Comparison of ENCODE assay signal across 8 cellular contexts in the genomic region with DNA sequence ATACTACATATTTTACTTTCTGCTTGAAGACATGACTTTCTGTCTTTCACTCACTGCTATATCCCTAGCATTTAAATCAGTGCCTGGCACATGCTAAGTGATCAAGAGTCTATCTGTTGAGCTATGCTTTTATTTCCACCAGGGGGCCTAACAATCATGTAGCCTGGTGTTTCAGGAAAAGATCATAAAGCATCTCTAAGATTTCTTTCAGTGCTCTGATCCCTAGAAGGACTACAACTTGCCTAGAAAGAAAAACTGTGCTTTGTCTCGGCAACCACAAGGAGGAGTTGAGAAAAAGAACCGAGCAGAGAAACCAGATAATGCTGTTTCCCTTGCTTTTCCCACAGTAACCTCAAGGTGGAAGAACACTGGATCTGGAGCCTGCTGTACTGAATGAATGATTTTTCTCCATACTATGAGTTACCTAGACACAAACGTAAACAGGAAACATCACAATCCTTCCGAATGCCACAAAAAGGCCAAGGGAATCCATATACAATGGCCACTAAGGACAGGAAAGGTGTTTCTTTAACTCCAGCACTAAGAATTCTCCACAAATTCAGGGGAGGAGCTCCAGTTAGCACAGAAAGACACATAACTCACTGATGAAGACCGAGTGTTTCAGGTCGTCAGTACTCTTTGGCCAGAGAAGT. TPM values are rescaled to one million over a fixed set of nuclear protein-coding genes. Genes with fewer than 3 reads are reported as not detected.
A peak's percentile ranks its signal among the peaks of the same experiment; 100 is the strongest.
DNase-seq lines count a peak whose midpoint lies in the region; ATAC-seq, FAIRE-seq and TF ChIP-seq lines count a peak whose summit lies in the region.

No MANE protein-coding gene starts in this region.

- TF ChIP-seq CTCF in liver (IDR thresholded peaks at IDR 0.05; ENCODE audit: low read depth, low read length, missing input control) = peak; percentile 55
- TF ChIP-seq CTCF in suprapubic skin (IDR thresholded peaks at IDR 0.05) = peak; percentile 71 to 77

- H3K4me3 ChIP-seq in liver (ENCODE audit: low read depth in 1 of 3, low read length in 3 of 3) (peak overlapping the region; percentile 82 to 86 (median 84)), suprapubic skin (peak overlapping the region; percentile 90)

- peak; percentile 80 to 84 for TF ChIP-seq RAD21 in liver (IDR thresholded peaks at IDR 0.05)

- in situ Hi-C loops in SK-MEL-5 (cut with HindIII; ENCODE audit: low pct_unique_long_range_greater_than_20kb, low sequenced_read_pairs) = no loop called here

- DNase-seq in GF-D8 (lab: John Stamatoyannopoulos, UW) = peak; percentile 63
- peak; percentile 36 for DNase-seq in NCI-H128 (lab: John Stamatoyannopoulos, UW; ENCODE audit: unreplicated experiment)
- DNase-seq in SK-MEL-5 (ENCODE audit: low read depth, low spot score) = peak; percentile 97
- peak; percentile 66 for DNase-seq in ecto neural progenitor cell (ENCODE audit: low spot score)
- DNase-seq in suprapubic skin (ENCODE audit: low spot score in 2 of 2) = no peak

- H3K4me1 ChIP-seq in liver (ENCODE audit: control insufficient read depth in 4 of 4, insufficient read depth in 4 of 4, low read length in 3 of 4) = peaks cover 0 to 26% (median 5%) of the 10 kb centered on the region in 4 donors
- H3K4me1 ChIP-seq in suprapubic skin = peaks cover 28% of the 10 kb centered on the region

- H3K9me3 ChIP-seq in liver (ENCODE audit: control insufficient read depth in 4 of 4, low read length in 3 of 4) (no peaks in the 10 kb centered on the region), suprapubic skin (no peaks in the 10 kb centered on the region)

- no peak for TF ChIP-seq EP300 in suprapubic skin (IDR thresholded peaks at IDR 0.05)

- H3K27me3 ChIP-seq in liver (ENCODE audit: control insufficient read depth in 4 of 4, insufficient read depth in 4 of 4, low read length in 3 of 4) = no peaks in the 10 kb centered on the region
- no peaks in the 10 kb centered on the region for H3K27me3 ChIP-seq in suprapubic skin

- peak overlapping the region; percentile 70 to 97 for H3K9ac ChIP-seq in liver (ENCODE audit: low read depth in 1 of 2, low read length in 2 of 2)

- FAIRE-seq in A204.1 (lab: Jason Lieb, UNC) = peak; percentile 98

- under 1% methylated on average over 6 of the region's 6 CpGs for WGBS in liver
- 0% methylated on average over 6 of the region's 6 CpGs for WGBS in suprapubic skin

- H3K36me3 ChIP-seq in liver (ENCODE audit: control insufficient read depth in 4 of 4, insufficient read depth in 3 of 4, low read depth in 1 of 4, low read length in 3 of 4) = no peaks in the 10 kb centered on the region
- no peaks in the 10 kb centered on the region for H3K36me3 ChIP-seq in suprapubic skin

- ATAC-seq in HG03460 (IDR thresholded peaks at IDR 0.05; ENCODE audit: unreplicated experiment) = no peak

- TF ChIP-seq POLR2A in suprapubic skin (IDR thresholded peaks at IDR 0.05) = no peak

- H3K27ac ChIP-seq in liver (ENCODE audit: low read depth in 1 of 2, low read length in 2 of 2) (peak overlapping the region; percentile 98 to 100), suprapubic skin (peak overlapping the region; percentile 99)

TF ChIP-seq in liver, 16 proteins besides CTCF, POLR2A, EP300 and RAD21:
- peak; percentile 29 for TF ChIP-seq SP1 (IDR thresholded peaks at IDR 0.05)
- TF ChIP-seq FOXA2 (IDR thresholded peaks at IDR 0.05) = no peak
- peak; percentile 15 to 20 for TF ChIP-seq RXRA (IDR thresholded peaks at IDR 0.05)
- TF ChIP-seq, protein P1, sequence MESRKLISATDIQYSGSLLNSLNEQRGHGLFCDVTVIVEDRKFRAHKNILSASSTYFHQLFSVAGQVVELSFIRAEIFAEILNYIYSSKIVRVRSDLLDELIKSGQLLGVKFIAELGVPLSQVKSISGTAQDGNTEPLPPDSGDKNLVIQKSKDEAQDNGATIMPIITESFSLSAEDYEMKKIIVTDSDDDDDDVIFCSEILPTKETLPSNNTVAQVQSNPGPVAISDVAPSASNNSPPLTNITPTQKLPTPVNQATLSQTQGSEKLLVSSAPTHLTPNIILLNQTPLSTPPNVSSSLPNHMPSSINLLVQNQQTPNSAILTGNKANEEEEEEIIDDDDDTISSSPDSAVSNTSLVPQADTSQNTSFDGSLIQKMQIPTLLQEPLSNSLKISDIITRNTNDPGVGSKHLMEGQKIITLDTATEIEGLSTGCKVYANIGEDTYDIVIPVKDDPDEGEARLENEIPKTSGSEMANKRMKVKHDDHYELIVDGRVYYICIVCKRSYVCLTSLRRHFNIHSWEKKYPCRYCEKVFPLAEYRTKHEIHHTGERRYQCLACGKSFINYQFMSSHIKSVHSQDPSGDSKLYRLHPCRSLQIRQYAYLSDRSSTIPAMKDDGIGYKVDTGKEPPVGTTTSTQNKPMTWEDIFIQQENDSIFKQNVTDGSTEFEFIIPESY (IDR thresholded peaks at IDR 0.05) = no peak
- TF ChIP-seq HNF4A (conservative IDR thresholded peaks at IDR 0.05) = peak; percentile 5 to 34
- TF ChIP-seq, protein P2, sequence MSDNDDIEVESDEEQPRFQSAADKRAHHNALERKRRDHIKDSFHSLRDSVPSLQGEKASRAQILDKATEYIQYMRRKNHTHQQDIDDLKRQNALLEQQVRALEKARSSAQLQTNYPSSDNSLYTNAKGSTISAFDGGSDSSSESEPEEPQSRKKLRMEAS (IDR thresholded peaks at IDR 0.05) = peak; percentile 2
- no peak for TF ChIP-seq FOXA1 (IDR thresholded peaks at IDR 0.05)
- TF ChIP-seq NR2F2 (IDR thresholded peaks at IDR 0.05) = no peak
- TF ChIP-seq, protein P3, sequence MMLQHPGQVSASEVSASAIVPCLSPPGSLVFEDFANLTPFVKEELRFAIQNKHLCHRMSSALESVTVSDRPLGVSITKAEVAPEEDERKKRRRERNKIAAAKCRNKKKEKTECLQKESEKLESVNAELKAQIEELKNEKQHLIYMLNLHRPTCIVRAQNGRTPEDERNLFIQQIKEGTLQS (IDR thresholded peaks at IDR 0.05) = no peak
- TF ChIP-seq YY1 (IDR thresholded peaks at IDR 0.05) = peak; percentile 21
- TF ChIP-seq TAF1 (conservative IDR thresholded peaks at IDR 0.05) = no peak
- TF ChIP-seq, protein P4, sequence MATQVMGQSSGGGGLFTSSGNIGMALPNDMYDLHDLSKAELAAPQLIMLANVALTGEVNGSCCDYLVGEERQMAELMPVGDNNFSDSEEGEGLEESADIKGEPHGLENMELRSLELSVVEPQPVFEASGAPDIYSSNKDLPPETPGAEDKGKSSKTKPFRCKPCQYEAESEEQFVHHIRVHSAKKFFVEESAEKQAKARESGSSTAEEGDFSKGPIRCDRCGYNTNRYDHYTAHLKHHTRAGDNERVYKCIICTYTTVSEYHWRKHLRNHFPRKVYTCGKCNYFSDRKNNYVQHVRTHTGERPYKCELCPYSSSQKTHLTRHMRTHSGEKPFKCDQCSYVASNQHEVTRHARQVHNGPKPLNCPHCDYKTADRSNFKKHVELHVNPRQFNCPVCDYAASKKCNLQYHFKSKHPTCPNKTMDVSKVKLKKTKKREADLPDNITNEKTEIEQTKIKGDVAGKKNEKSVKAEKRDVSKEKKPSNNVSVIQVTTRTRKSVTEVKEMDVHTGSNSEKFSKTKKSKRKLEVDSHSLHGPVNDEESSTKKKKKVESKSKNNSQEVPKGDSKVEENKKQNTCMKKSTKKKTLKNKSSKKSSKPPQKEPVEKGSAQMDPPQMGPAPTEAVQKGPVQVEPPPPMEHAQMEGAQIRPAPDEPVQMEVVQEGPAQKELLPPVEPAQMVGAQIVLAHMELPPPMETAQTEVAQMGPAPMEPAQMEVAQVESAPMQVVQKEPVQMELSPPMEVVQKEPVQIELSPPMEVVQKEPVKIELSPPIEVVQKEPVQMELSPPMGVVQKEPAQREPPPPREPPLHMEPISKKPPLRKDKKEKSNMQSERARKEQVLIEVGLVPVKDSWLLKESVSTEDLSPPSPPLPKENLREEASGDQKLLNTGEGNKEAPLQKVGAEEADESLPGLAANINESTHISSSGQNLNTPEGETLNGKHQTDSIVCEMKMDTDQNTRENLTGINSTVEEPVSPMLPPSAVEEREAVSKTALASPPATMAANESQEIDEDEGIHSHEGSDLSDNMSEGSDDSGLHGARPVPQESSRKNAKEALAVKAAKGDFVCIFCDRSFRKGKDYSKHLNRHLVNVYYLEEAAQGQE (IDR thresholded peaks at IDR 0.05) = no peak
- no peak for TF ChIP-seq HNF4G (IDR thresholded peaks at IDR 0.05)
- no peak for TF ChIP-seq EGR1 (IDR thresholded peaks at IDR 0.05; ENCODE audit: low read depth in 2 of 2)
- peak in 1 of 2 donors; percentile 43 for TF ChIP-seq JUND (IDR thresholded peaks at IDR 0.05)
- TF ChIP-seq GABPA (IDR thresholded peaks at IDR 0.05 in 1 of 2, conservative IDR thresholded peaks at IDR 0.05 in 1 of 2) = no peak

RNA-seq across cellular contexts. Expression of a gene that starts 1.2 kb away (rescaled TPM):
- total RNA-seq in SK-MEL-5 (2014; rRNA removed; shearing (Covaris generic)) = 13.4 and 13.5 TPM in 2 replicates
- 20.5 and 22.3 TPM in 2 replicates for polyA plus RNA-seq in SK-MEL-5 (2015; cell fraction: cytosol; rRNA removed)
- polyA plus RNA-seq in SK-MEL-5 (2015; cell fraction: nucleus; rRNA removed) = 34.1 and 70.6 TPM in 2 replicates
- total RNA-seq in liver = 10 to 100 TPM in 1 of 2 donors, 1 to 10 TPM in 1; 9.8 to 16.6 TPM
- 10 to 100 TPM in 1 of 2 donors, 1 to 10 TPM in 1; 5.7 to 10.4 TPM for polyA plus RNA-seq in liver
- total RNA-seq in suprapubic skin = 10 to 100 TPM; 18.1 to 37.2 (median 35.0) TPM

Comparison
In these comparisons a context has a peak if more than half of its experiments do, and no peak if none do; other contexts are left out.
1. DNase-seq: peak in GF-D8 (single experiment), NCI-H128 (single experiment), SK-MEL-5 (single experiment) and ecto neural progenitor cell (single experiment); none in suprapubic skin (0 of 2).